In the genomic region with DNA sequence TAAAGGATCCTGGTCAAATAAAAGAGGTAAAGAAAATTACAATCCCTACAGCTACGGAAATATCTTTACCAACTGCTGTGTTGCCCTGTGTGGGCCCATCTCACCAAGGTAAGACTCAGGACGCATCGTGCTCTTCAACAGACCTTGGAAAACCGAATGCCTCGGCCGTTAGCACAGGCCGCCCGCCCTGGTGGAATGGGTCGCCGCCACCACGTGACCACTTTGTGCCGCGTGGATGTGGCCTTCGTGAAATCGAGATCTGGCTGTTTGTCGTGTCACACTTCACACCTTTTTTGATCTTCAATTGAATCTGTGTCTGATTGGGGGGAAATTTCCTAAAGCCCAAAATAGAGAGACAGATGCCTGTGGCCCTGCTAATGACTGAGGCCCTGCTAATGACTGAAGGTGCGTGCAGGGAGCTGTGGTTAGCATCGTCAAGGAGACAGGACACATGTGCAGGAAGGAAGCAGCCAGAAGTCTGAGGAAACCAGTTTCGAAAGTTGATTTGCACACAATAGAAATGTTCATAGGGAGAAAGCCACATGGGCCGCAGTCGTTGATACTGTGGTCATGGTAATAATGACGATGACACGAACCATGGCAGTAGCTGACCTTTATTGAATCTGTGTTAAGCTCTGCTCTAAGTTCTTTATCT, we compare ENCODE assay signal across 14 cellular contexts.
DNase-seq lines count a peak whose midpoint lies in the region; ATAC-seq lines count a peak whose summit lies in the region.
"Had no signal": no experiment of that assay in that cellular context is flagged by ENCODE, and none has a peak within 500 bp of the region (broad histone marks: within the 10 kb centered on the region; RNA-seq: fewer than 3 reads in every experiment).

No MANE protein-coding gene starts in this region.

- peaks cover 7% of the 10 kb centered on the region for H3K36me3 Mint-ChIP-seq in activated CD4-positive, alpha-beta T cell treated with anti-CD3 and anti-CD28 coated beads, Interleukin-2, amount 10 ng/mL, durations not matched to agents 24 days and 14 days (ENCODE audit: low read depth)
- peaks cover 10% of the 10 kb centered on the region for H3K36me3 Mint-ChIP-seq in activated T-helper 2 cell treated with anti-CD3 and anti-CD28 coated beads, Interferon-gamma antibody, Interleukin-2, Interleukin-4, amounts not matched to agents 10 μg/mL and 5 μg/mL and 100 μg/mL, durations not matched to agents 14 hours and 24 hours and 36 hours (ENCODE audit: low read depth)
- no peaks in the 10 kb centered on the region for H3K36me3 Mint-ChIP-seq in stimulated activated effector memory CD8-positive, alpha-beta T cell treated with anti-CD3 and anti-CD28 coated beads, Interleukin-12 subunit alpha, Interleukin-12 subunit beta, amount 100 ng/mL, for 72 hours

- H3K27ac Mint-ChIP-seq in activated CD4-positive, alpha-beta T cell treated with anti-CD3 and anti-CD28 coated beads, Interleukin-2, amount 10 ng/mL, durations not matched to agents 24 days and 14 days, result peak overlapping the region; percentile 25
- no peak overlapping the region for H3K27ac Mint-ChIP-seq in activated T-helper 2 cell treated with anti-CD3 and anti-CD28 coated beads, Interferon-gamma antibody, Interleukin-2, Interleukin-4, amounts not matched to agents 10 μg/mL and 5 μg/mL and 100 μg/mL, durations not matched to agents 14 hours and 24 hours and 36 hours
- H3K27ac Mint-ChIP-seq in stimulated activated effector memory CD8-positive, alpha-beta T cell treated with anti-CD3 and anti-CD28 coated beads, Interleukin-12 subunit alpha, Interleukin-12 subunit beta, amount 100 ng/mL, for 72 hours, result no peak overlapping the region

- intact Hi-C loops in activated CD4-positive, alpha-beta T cell treated with anti-CD3 and anti-CD28 coated beads, Interleukin-2, amount 10 ng/mL, durations not matched to agents 24 days and 14 days (cut with micrococcal nuclease), result no loop called here
- intact Hi-C loops in activated T-helper 2 cell treated with anti-CD3 and anti-CD28 coated beads, Interferon-gamma antibody, Interleukin-2, Interleukin-4, amounts not matched to agents 10 μg/mL and 5 μg/mL and 100 μg/mL, durations not matched to agents 14 hours and 24 hours and 36 hours (cut with micrococcal nuclease), result no loop called here

- peak; percentile 72 for DNase-seq in activated CD4-positive, alpha-beta T cell treated with anti-CD3 and anti-CD28 coated beads, Interleukin-2, amount 10 ng/mL, durations not matched to agents 24 days and 14 days
- no peak for DNase-seq in activated CD4-positive, alpha-beta T cell treated with anti-CD3 and anti-CD28 coated beads, Interleukin-2, amount 50 U/mL, for 4 hours
- peak; percentile 92 for DNase-seq in MV-4-11 (lab: John Stamatoyannopoulos, UW)
- peak; percentile 15 for DNase-seq in activated T-helper 2 cell treated with anti-CD3 and anti-CD28 coated beads, Interferon-gamma antibody, Interleukin-2, Interleukin-4, amounts not matched to agents 10 μg/mL and 5 μg/mL and 100 μg/mL, durations not matched to agents 14 hours and 24 hours and 36 hours (ENCODE audit: low spot score)
- DNase-seq in stimulated activated effector memory CD8-positive, alpha-beta T cell treated with anti-CD3 and anti-CD28 coated beads, Interleukin-12 subunit alpha, Interleukin-12 subunit beta, amount 100 ng/mL, for 72 hours (ENCODE audit: low spot score in 2 of 2), result no peak
- DNase-seq in NCI-H2107 (lab: John Stamatoyannopoulos, UW), result no peak
- DNase-seq in activated effector memory CD4-positive, alpha-beta T cell treated with Interleukin-2 at 50 U/mL for 16 hours, result no peak
- DNase-seq: activated T-cell treated with anti-CD3 and anti-CD28 coated beads, Interleukin-2, amount 50 U/mL, for 4 hours; NCI-H187; NK-92 treated with Interleukin-12 subunit alpha and Interleukin-12 subunit beta, amount 100 ng/mL, for 24 hours; posterior cingulate gyrus; stimulated activated CD4-positive, alpha-beta T cell treated with anti-CD3 and anti-CD28 coated beads, Interleukin-12 subunit alpha, Interleukin-12 subunit beta, amount 100 ng/mL, for 4 hours had no signal

- no peaks in the 10 kb centered on the region for H3K9me3 Mint-ChIP-seq in activated CD4-positive, alpha-beta T cell treated with anti-CD3 and anti-CD28 coated beads, Interleukin-2, amount 10 ng/mL, durations not matched to agents 24 days and 14 days
- no peaks in the 10 kb centered on the region for H3K9me3 Mint-ChIP-seq in activated T-helper 2 cell treated with anti-CD3 and anti-CD28 coated beads, Interferon-gamma antibody, Interleukin-2, Interleukin-4, amounts not matched to agents 10 μg/mL and 5 μg/mL and 100 μg/mL, durations not matched to agents 14 hours and 24 hours and 36 hours
- H3K9me3 Mint-ChIP-seq in stimulated activated effector memory CD8-positive, alpha-beta T cell treated with anti-CD3 and anti-CD28 coated beads, Interleukin-12 subunit alpha, Interleukin-12 subunit beta, amount 100 ng/mL, for 72 hours, result no peaks in the 10 kb centered on the region
- H3K9me3 Mint-ChIP-seq: activated T-cell treated with anti-CD3 and anti-CD28 coated beads, Interleukin-2, amount 50 U/mL, for 4 hours; IgD-negative memory B cell had no signal

- H3K4me3 Mint-ChIP-seq in activated CD4-positive, alpha-beta T cell treated with anti-CD3 and anti-CD28 coated beads, Interleukin-2, amount 10 ng/mL, durations not matched to agents 24 days and 14 days, result no peak overlapping the region
- H3K4me3 Mint-ChIP-seq in activated T-helper 2 cell treated with anti-CD3 and anti-CD28 coated beads, Interferon-gamma antibody, Interleukin-2, Interleukin-4, amounts not matched to agents 10 μg/mL and 5 μg/mL and 100 μg/mL, durations not matched to agents 14 hours and 24 hours and 36 hours (ENCODE audit: low read depth), result no peak overlapping the region
- no peak overlapping the region for H3K4me3 Mint-ChIP-seq in stimulated activated effector memory CD8-positive, alpha-beta T cell treated with anti-CD3 and anti-CD28 coated beads, Interleukin-12 subunit alpha, Interleukin-12 subunit beta, amount 100 ng/mL, for 72 hours
- H3K4me3 Mint-ChIP-seq: activated T-cell treated with anti-CD3 and anti-CD28 coated beads, Interleukin-2, amount 50 U/mL, for 4 hours; IgD-negative memory B cell had no signal

- peaks cover 13% of the 10 kb centered on the region for H3K4me1 Mint-ChIP-seq in activated CD4-positive, alpha-beta T cell treated with anti-CD3 and anti-CD28 coated beads, Interleukin-2, amount 10 ng/mL, durations not matched to agents 24 days and 14 days
- H3K4me1 Mint-ChIP-seq in activated T-helper 2 cell treated with anti-CD3 and anti-CD28 coated beads, Interferon-gamma antibody, Interleukin-2, Interleukin-4, amounts not matched to agents 10 μg/mL and 5 μg/mL and 100 μg/mL, durations not matched to agents 14 hours and 24 hours and 36 hours (ENCODE audit: low read depth), result peaks cover 12% of the 10 kb centered on the region
- no peaks in the 10 kb centered on the region for H3K4me1 Mint-ChIP-seq in stimulated activated effector memory CD8-positive, alpha-beta T cell treated with anti-CD3 and anti-CD28 coated beads, Interleukin-12 subunit alpha, Interleukin-12 subunit beta, amount 100 ng/mL, for 72 hours

- ATAC-seq in stimulated activated effector memory CD8-positive, alpha-beta T cell treated with anti-CD3 and anti-CD28 coated beads, Interleukin-12 subunit alpha, Interleukin-12 subunit beta, amount 100 ng/mL, for 72 hours, result peak; percentile 41
- ATAC-seq in HG03039 (IDR thresholded peaks at IDR 0.05; ENCODE audit: unreplicated experiment), result no peak
- ATAC-seq: activated T-cell treated with anti-CD3 and anti-CD28 coated beads, Interleukin-2, amount 50 U/mL, for 4 hours had no signal

- no peaks in the 10 kb centered on the region for H3K27me3 Mint-ChIP-seq in activated CD4-positive, alpha-beta T cell treated with anti-CD3 and anti-CD28 coated beads, Interleukin-2, amount 10 ng/mL, durations not matched to agents 24 days and 14 days
- no peaks in the 10 kb centered on the region for H3K27me3 Mint-ChIP-seq in activated T-helper 2 cell treated with anti-CD3 and anti-CD28 coated beads, Interferon-gamma antibody, Interleukin-2, Interleukin-4, amounts not matched to agents 10 μg/mL and 5 μg/mL and 100 μg/mL, durations not matched to agents 14 hours and 24 hours and 36 hours (ENCODE audit: low read depth)
- H3K27me3 Mint-ChIP-seq: IgD-negative memory B cell had no signal

Comparison
In these comparisons a context has a peak if more than half of its experiments do, and no peak if none do; other contexts are left out.
1. DNase-seq: peak in activated CD4-positive, alpha-beta T cell treated with anti-CD3 and anti-CD28 coated beads, Interleukin-2, amount 10 ng/mL, durations not matched to agents 24 days and 14 days (single experiment), MV-4-11 (single experiment) and activated T-helper 2 cell treated with anti-CD3 and anti-CD28 coated beads, Interferon-gamma antibody, Interleukin-2, Interleukin-4, amounts not matched to agents 10 μg/mL and 5 μg/mL and 100 μg/mL, durations not matched to agents 14 hours and 24 hours and 36 hours (single experiment); none in activated CD4-positive, alpha-beta T cell treated with anti-CD3 and anti-CD28 coated beads, Interleukin-2, amount 50 U/mL, for 4 hours (0 of 2), stimulated activated effector memory CD8-positive, alpha-beta T cell treated with anti-CD3 and anti-CD28 coated beads, Interleukin-12 subunit alpha, Interleukin-12 subunit beta, amount 100 ng/mL, for 72 hours (0 of 2), NCI-H2107 (single experiment) and activated effector memory CD4-positive, alpha-beta T cell treated with Interleukin-2 at 50 U/mL for 16 hours (single experiment).